Comparison of ENCODE assay signal across 15 cellular contexts in the genomic region with DNA sequence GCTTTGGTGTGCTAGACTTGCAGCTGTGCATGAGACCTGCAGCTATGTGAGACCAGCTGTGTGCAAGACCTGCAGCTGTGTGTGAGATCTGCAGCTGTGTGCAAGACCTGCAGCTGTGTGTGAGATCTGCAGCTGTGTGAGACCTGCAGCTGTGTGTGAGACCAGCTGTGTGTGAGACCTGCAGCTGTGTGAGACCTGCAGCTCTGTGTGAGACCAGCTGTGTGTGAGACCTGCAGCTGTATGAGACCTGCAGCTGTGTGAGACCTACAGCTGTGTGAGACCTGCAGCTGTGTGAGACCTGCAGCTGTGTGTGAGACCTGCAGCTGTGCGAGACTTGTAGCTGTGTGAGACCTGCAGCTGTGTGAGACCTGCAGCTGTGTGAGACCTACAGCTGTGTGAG.
"Had no signal": no experiment of that assay in that cellular context is flagged by ENCODE, and none has a peak within 500 bp of the region (broad histone marks: within the 10 kb centered on the region; RNA-seq: fewer than 3 reads in every experiment).

No MANE protein-coding gene starts in this region.

- H3K79me2 ChIP-seq: parathyroid adenoma had no signal

- H3K4me3 ChIP-seq: ascending aorta, gastrocnemius medialis, heart right ventricle, lung, thoracic aorta, uterus had no signal

- H3K9ac ChIP-seq: parathyroid adenoma had no signal

- ATAC-seq: activated CD4-positive, CD25-positive, alpha-beta regulatory T cell treated with anti-CD3 and anti-CD28 coated beads, Interleukin-2, amount 50 U/mL, for 24 hours; gastrocnemius medialis; heart right ventricle had no signal

- DNase-seq: activated CD4-positive, alpha-beta T cell treated with anti-CD3 and anti-CD28 coated beads, Interleukin-2, amount 50 U/mL, for 1 hour; activated naive CD4-positive, alpha-beta T cell; activated T-cell treated with anti-CD3 and anti-CD28 coated beads for 4 hours; erythroblast; gastrocnemius medialis; heart right ventricle; stimulated activated CD4-positive, alpha-beta T cell treated with anti-CD3 and anti-CD28 coated beads, Interleukin-12 subunit alpha, Interleukin-12 subunit beta, amount 100 ng/mL, for 4 hours; stimulated activated CD4-positive, alpha-beta T cell treated with anti-CD3 and anti-CD28 coated beads, Interleukin-2, amount 100 ng/mL, for 24 hours; T1000; uterus had no signal

- H3K27ac ChIP-seq: ascending aorta, gastrocnemius medialis, heart right ventricle, parathyroid adenoma, thoracic aorta, uterus had no signal

- H3K36me3 ChIP-seq: uterus had no signal

- H3K9me3 ChIP-seq: ascending aorta, gastrocnemius medialis, heart right ventricle, thoracic aorta, uterus had no signal

- H3K27me3 ChIP-seq: ascending aorta, gastrocnemius medialis, heart right ventricle, uterus had no signal

- H2AFZ ChIP-seq: parathyroid adenoma had no signal
